Comparison of ENCODE assay signal across 38 cellular contexts in the genomic region with DNA sequence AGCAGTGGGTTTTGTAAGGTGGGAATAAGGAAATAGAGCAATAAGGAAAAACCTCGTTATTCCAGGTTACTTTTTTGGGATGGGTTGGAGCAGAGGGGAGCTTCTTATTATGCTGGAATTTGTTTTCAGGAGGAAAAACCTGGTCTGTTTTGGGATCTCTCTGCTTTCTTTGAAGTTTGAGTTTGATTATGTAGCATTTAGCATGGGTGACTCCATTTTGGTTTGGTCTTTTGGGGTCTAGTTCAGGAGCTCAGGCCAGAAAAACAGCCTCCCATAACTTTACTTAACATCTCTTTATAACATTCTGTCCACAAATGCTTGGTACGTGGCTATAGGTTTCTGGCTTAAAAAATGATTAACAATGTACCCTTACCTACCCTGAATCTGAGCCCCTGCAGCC. TPM values are rescaled to one million over a fixed set of nuclear protein-coding genes. Genes with fewer than 3 reads are reported as not detected.
A peak's percentile ranks its signal among the peaks of the same experiment; 100 is the strongest.
DNase-seq lines count a peak whose midpoint lies in the region; ATAC-seq, FAIRE-seq and TF ChIP-seq lines count a peak whose summit lies in the region.
"Had no signal": no experiment of that assay in that cellular context is flagged by ENCODE, and none has a peak within 500 bp of the region (broad histone marks: within the 10 kb centered on the region; RNA-seq: fewer than 3 reads in every experiment).

No MANE protein-coding gene starts in this region.

- no peak overlapping the region for H2AFZ ChIP-seq in K562 (ENCODE audit: low read depth, low read length)

- H3K4me3 ChIP-seq in K562 (no peak overlapping the region), neutrophil (ENCODE audit: low read depth in 1 of 2, low read length in 1 of 2) (no peak overlapping the region)
- H3K4me3 ChIP-seq: A549; BLaER1; BLaER1 treated with 17β-estradiol and CSF1 and Interleukin-3, amounts not matched to agents 10 nM and 100 nM had no signal

- in situ Hi-C loops in K562 (cut with MboI) (no loop called here), ACHN (cut with HindIII; ENCODE audit: low pct_ligation_motif_present, low pct_unique_long_range_greater_than_20kb, low sequenced_read_pairs) (no loop called here)

- H3K4me1 Mint-ChIP-seq in T-helper 17 cell = peaks cover 13% of the 10 kb centered on the region
- H3K4me1 Mint-ChIP-seq in stimulated activated memory B cell treated with anti-CD40 and anti-IgM and Interleukin-4, amounts not matched to agents 10 μg/mL and 1 μg/mL and 100 μg/mL, for 72 hours = peaks cover 6% of the 10 kb centered on the region
- H3K4me1 Mint-ChIP-seq in mesothelial cell of epicardium = peaks cover 18% of the 10 kb centered on the region
- H3K4me1 Mint-ChIP-seq in activated T-helper 17 cell treated with anti-CD3 and anti-CD28 coated beads, Interleukin-2, amount 50 U/mL, for 72 hours = peaks cover 10% of the 10 kb centered on the region
- H3K4me1 Mint-ChIP-seq: B cell had no signal

- no peak for TF ChIP-seq RAD21 in K562 (CRISPR knock-in tag; conservative IDR thresholded peaks at IDR 0.05 in 1 of 2, IDR thresholded peaks at IDR 0.05 in 1 of 2)

- no peak for FAIRE-seq in K562 (lab: Jason Lieb, UNC)
- FAIRE-seq: A204.1, A549, D721Med had no signal

- no peak for DNase-seq in T-helper 17 cell
- no peak for DNase-seq in K562 (ENCODE audit: extremely low read depth in 1 of 4, low spot score in 3 of 4)
- no peak for DNase-seq in mesothelial cell of epicardium (ENCODE audit: low spot score in 2 of 2, unreplicated experiment in 2 of 2)
- no peak for DNase-seq in ACHN
- no peak for DNase-seq in hippocampal formation (lab: John Stamatoyannopoulos, UW)
- DNase-seq: 8988T; AML-193; BE2C; C1 segment of cervical spinal cord; Caco-2; Calu3; CD4-positive, alpha-beta memory T cell; CD4-positive, alpha-beta T cell; CD4-positive, CD25-positive, alpha-beta regulatory T cell; CD8-positive, alpha-beta T cell; DMS53; DMS79; DMS79 treated with DMSO at 0.1 percent for 48 hours; DND-41; EL had no signal

- no peaks in the 10 kb centered on the region for H3K9me3 Mint-ChIP-seq in stimulated activated memory B cell treated with anti-CD40 and anti-IgM and Interleukin-4, amounts not matched to agents 10 μg/mL and 1 μg/mL and 100 μg/mL, for 72 hours
- H3K9me3 Mint-ChIP-seq in mesothelial cell of epicardium = no peaks in the 10 kb centered on the region
- no peaks in the 10 kb centered on the region for H3K9me3 Mint-ChIP-seq in activated T-helper 17 cell treated with anti-CD3 and anti-CD28 coated beads, Interleukin-2, amount 50 U/mL, for 72 hours
- H3K9me3 Mint-ChIP-seq: CD14-positive monocyte; CD4-positive, alpha-beta memory T cell; CD4-positive, alpha-beta T cell; CD8-positive, alpha-beta memory T cell; CD8-positive, alpha-beta T cell had no signal

- ATAC-seq in T-helper 17 cell (no peak), K562 (no peak)
- ATAC-seq in stimulated activated memory B cell treated with anti-CD40 and anti-IgM and Interleukin-4, amounts not matched to agents 10 μg/mL and 1 μg/mL and 100 μg/mL, for 72 hours = no peak
- ATAC-seq in activated T-helper 17 cell treated with anti-CD3 and anti-CD28 coated beads, Interleukin-2, amount 50 U/mL, for 72 hours (replicated peaks) = no peak
- ATAC-seq: A549; CD8-positive, alpha-beta T cell had no signal

- TF ChIP-seq EP300 in K562 (IDR thresholded peaks at IDR 0.05; ENCODE audit: low read length) = no peak

- H3K79me2 ChIP-seq in K562 (ENCODE audit: control insufficient read depth, insufficient read depth, low read length) = no peaks in the 10 kb centered on the region

- H3K36me3 Mint-ChIP-seq in T-helper 17 cell (ENCODE audit: low read depth) (no peaks in the 10 kb centered on the region), mesothelial cell of epicardium (no peaks in the 10 kb centered on the region)
- H3K36me3 Mint-ChIP-seq in stimulated activated memory B cell treated with anti-CD40 and anti-IgM and Interleukin-4, amounts not matched to agents 10 μg/mL and 1 μg/mL and 100 μg/mL, for 72 hours = no peaks in the 10 kb centered on the region
- H3K36me3 Mint-ChIP-seq in activated T-helper 17 cell treated with anti-CD3 and anti-CD28 coated beads, Interleukin-2, amount 50 U/mL, for 72 hours (ENCODE audit: low read depth) = no peaks in the 10 kb centered on the region
- H3K36me3 Mint-ChIP-seq: CD14-positive monocyte; CD4-positive, alpha-beta memory T cell; CD4-positive, CD25-positive, alpha-beta regulatory T cell; CD8-positive, alpha-beta T cell had no signal

- H3K4me1 ChIP-seq in K562 (replicated peaks in 1 of 2; ENCODE audit: control insufficient read depth in 2 of 2, insufficient read depth in 2 of 2, low read length in 2 of 2) (peaks cover 6 to 11% of the 10 kb centered on the region in 2 experiments), neutrophil (ENCODE audit: control insufficient read depth in 1 of 2, insufficient read depth in 1 of 2, low read depth in 1 of 2, low read length in 1 of 2) (peaks cover 36 to 39% of the 10 kb centered on the region in 2 experiments)
- H3K4me1 ChIP-seq: A549, BE2C, BLaER1 had no signal

- H3K4me3 Mint-ChIP-seq in T-helper 17 cell (no peak overlapping the region), mesothelial cell of epicardium (no peak overlapping the region)
- no peak overlapping the region for H3K4me3 Mint-ChIP-seq in stimulated activated memory B cell treated with anti-CD40 and anti-IgM and Interleukin-4, amounts not matched to agents 10 μg/mL and 1 μg/mL and 100 μg/mL, for 72 hours
- no peak overlapping the region for H3K4me3 Mint-ChIP-seq in activated T-helper 17 cell treated with anti-CD3 and anti-CD28 coated beads, Interleukin-2, amount 50 U/mL, for 72 hours
- H3K4me3 Mint-ChIP-seq: B cell; CD14-positive monocyte; CD4-positive, alpha-beta memory T cell; CD4-positive, alpha-beta T cell; CD8-positive, alpha-beta memory T cell; CD8-positive, alpha-beta T cell had no signal

- no peak overlapping the region for H3K4me2 ChIP-seq in K562 (ENCODE audit: insufficient read depth, low read length)
- H3K4me2 ChIP-seq: A549; BLaER1; BLaER1 treated with 17β-estradiol and CSF1 and Interleukin-3, amounts not matched to agents 10 nM and 100 nM had no signal

- CTCF ChIA-PET in K562 (lab: Yijun Ruan, JAX; ENCODE audit: low intra/inter-chr PET ratio) = no interaction called here

- H3K27ac ChIP-seq in K562 (ENCODE audit: extremely low read depth, low read depth, low read length) (no peak overlapping the region), neutrophil (peak overlapping the region; percentile 26)
- H3K27ac ChIP-seq: 22Rv1; A549; BLaER1; BLaER1 treated with 17β-estradiol and CSF1 and Interleukin-3, amounts not matched to agents 10 nM and 100 nM; C4-2B had no signal

- no peaks in the 10 kb centered on the region for H3K9me1 ChIP-seq in K562 (ENCODE audit: control insufficient read depth, insufficient read depth, low read length)

- H3K27me3 ChIP-seq in K562 (ENCODE audit: control insufficient read depth in 2 of 2, insufficient read depth in 2 of 2, low read length in 2 of 2) (no peaks in the 10 kb centered on the region), neutrophil (no peaks in the 10 kb centered on the region)
- H3K27me3 ChIP-seq: BE2C; BLaER1; BLaER1 treated with 17β-estradiol and CSF1 and Interleukin-3, amounts not matched to agents 10 nM and 100 nM had no signal

- POLR2A ChIA-PET in K562 (lab: Yijun Ruan, JAX) = interaction anchor here (1.3 to 2.1 kb wide), 2 partner anchors 10 to 34 kb away, joined by 3 to 9 read pairs; no protein-coding TSS in a partner anchor

- BruUV-seq in K562 (replicated peaks; lab: Mats Ljungman, UMichigan) = no TSS peak

- H3K9me3 ChIP-seq in T-helper 17 cell (ENCODE audit: control insufficient read depth, low read length, poor library complexity, severe bottlenecking) = no peaks in the 10 kb centered on the region
- H3K9me3 ChIP-seq in K562 (replicated peaks; ENCODE audit: control insufficient read depth, insufficient read depth, low read depth, low read length) = no peaks in the 10 kb centered on the region
- H3K9me3 ChIP-seq in neutrophil = no peaks in the 10 kb centered on the region
- H3K9me3 ChIP-seq: A549; BE2C; BLaER1; BLaER1 treated with 17β-estradiol and CSF1 and Interleukin-3, amounts not matched to agents 10 nM and 100 nM; Caco-2 had no signal

- intact Hi-C loops in K562 (cut with micrococcal nuclease) = no loop called here

- H3K27me3 Mint-ChIP-seq in T-helper 17 cell (no peaks in the 10 kb centered on the region), mesothelial cell of epicardium (ENCODE audit: low read depth) (no peaks in the 10 kb centered on the region)
- no peaks in the 10 kb centered on the region for H3K27me3 Mint-ChIP-seq in stimulated activated memory B cell treated with anti-CD40 and anti-IgM and Interleukin-4, amounts not matched to agents 10 μg/mL and 1 μg/mL and 100 μg/mL, for 72 hours
- H3K27me3 Mint-ChIP-seq in activated T-helper 17 cell treated with anti-CD3 and anti-CD28 coated beads, Interleukin-2, amount 50 U/mL, for 72 hours = no peaks in the 10 kb centered on the region
- H3K27me3 Mint-ChIP-seq: B cell; CD4-positive, alpha-beta memory T cell; CD4-positive, alpha-beta T cell; CD4-positive, CD25-positive, alpha-beta regulatory T cell; CD8-positive, alpha-beta memory T cell had no signal

- TF ChIP-seq POLR2A in K562 (conservative IDR thresholded peaks at IDR 0.05) = no peak

- H3K36me3 ChIP-seq in K562 (ENCODE audit: control insufficient read depth, insufficient read depth, low read length) (no peaks in the 10 kb centered on the region), neutrophil (no peaks in the 10 kb centered on the region)
- H3K36me3 ChIP-seq: BE2C; BLaER1; BLaER1 treated with 17β-estradiol and CSF1 and Interleukin-3, amounts not matched to agents 10 nM and 100 nM had no signal

- WGBS in K562 (ENCODE audit: insufficient coverage, low coverage, missing lambda C conversion rate) = 25% methylated on average over 2 of the region's 2 CpGs

- H3K9ac ChIP-seq in K562 (ENCODE audit: insufficient read depth in 1 of 2, low read depth in 2 of 2, low read length in 2 of 2) = no peak overlapping the region
- H3K9ac ChIP-seq: BLaER1; BLaER1 treated with 17β-estradiol and CSF1 and Interleukin-3, amounts not matched to agents 10 nM and 100 nM had no signal

- H3K27ac Mint-ChIP-seq in T-helper 17 cell = peak overlapping the region; percentile 47
- peak overlapping the region; percentile 31 for H3K27ac Mint-ChIP-seq in stimulated activated memory B cell treated with anti-CD40 and anti-IgM and Interleukin-4, amounts not matched to agents 10 μg/mL and 1 μg/mL and 100 μg/mL, for 72 hours
- no peak overlapping the region for H3K27ac Mint-ChIP-seq in mesothelial cell of epicardium
- no peak overlapping the region for H3K27ac Mint-ChIP-seq in activated T-helper 17 cell treated with anti-CD3 and anti-CD28 coated beads, Interleukin-2, amount 50 U/mL, for 72 hours
- H3K27ac Mint-ChIP-seq: B cell; CD4-positive, alpha-beta T cell; CD8-positive, alpha-beta T cell had no signal

- TF ChIP-seq CTCF in K562 (IDR thresholded peaks at IDR 0.05 in 2 of 3, conservative IDR thresholded peaks at IDR 0.05 in 1 of 3; ENCODE audit: insufficient read depth in 2 of 3, low read depth in 1 of 3, low read length in 3 of 3) (no peak), neutrophil (IDR thresholded peaks at IDR 0.05) (no peak), mesothelial cell of epicardium (IDR thresholded peaks at IDR 0.05; ENCODE audit: unreplicated experiment) (no peak)

- H4K20me1 ChIP-seq in K562 (replicated peaks; ENCODE audit: control insufficient read depth, insufficient read depth, low read length) = no peaks in the 10 kb centered on the region
- H4K20me1 ChIP-seq: BLaER1; BLaER1 treated with 17β-estradiol and CSF1 and Interleukin-3, amounts not matched to agents 10 nM and 100 nM had no signal

RNA-seq across cellular contexts. Expression of gene ZG16, which starts 8.5 kb away (rescaled TPM):
- total RNA-seq in T-helper 17 cell = not detected
- total RNA-seq in K562 (2011; cell fraction: chromatin; rRNA removed; ENCODE audit: low replicate concordance) = not detected in 2 replicates
- total RNA-seq in K562 (2011; cell fraction: nucleolus; rRNA removed) = not detected in 2 replicates
- total RNA-seq in K562 (2011; cell fraction: nucleoplasm; rRNA removed) = not detected in 2 replicates
- not detected in 2 replicates for total RNA-seq in K562 (2014; rRNA removed)
- total RNA-seq in K562 (2014; rRNA removed; fragmentation: Illumina TruSeq; extraction: Trizol) = not detected in 2 replicates
- total RNA-seq in K562 (2015; rRNA removed; fragmentation: Illumina TruSeq; extraction: Trizol) = not detected in 2 replicates
- total RNA-seq in K562 (2021) = 0.04 TPM in 1 of 2 replicates, not detected in the other
- not detected in 2 replicates for polyA plus RNA-seq in K562 (2011; rRNA removed)
- not detected in 2 replicates for polyA plus RNA-seq in K562 (2011; cell fraction: cytosol; rRNA removed)
- polyA plus RNA-seq in K562 (2011; cell fraction: nucleus; rRNA removed) = not detected in 2 replicates
- polyA plus RNA-seq in K562 (2012) = not detected in 2 replicates
- polyA plus RNA-seq in K562 (2014; fragmentation: Illumina TruSeq; extraction: Trizol) = not detected in 2 replicates
- not detected for polyA plus RNA-seq in K562 (2014; fragmentation: Nextera tagmentation; extraction: Ambion mirVana)
- polyA plus RNA-seq in K562 (2014; rRNA removed) = not detected in 2 replicates
- not detected in 2 replicates for polyA minus RNA-seq in K562 (2011; rRNA and poly(A)+ RNA removed)
- not detected in 2 replicates for polyA minus RNA-seq in K562 (2011; cell fraction: cytosol; rRNA and poly(A)+ RNA removed)
- not detected in 2 replicates for polyA minus RNA-seq in K562 (2011; cell fraction: nucleus; rRNA and poly(A)+ RNA removed)
- total RNA-seq in mesothelial cell of epicardium = 0.11 to 0.20 TPM (median 0.20 TPM) in 3 replicates
- not detected for total RNA-seq in activated T-helper 17 cell treated with anti-CD3 and anti-CD28 coated beads, Interleukin-2, amount 50 U/mL, for 72 hours
- total RNA-seq: A172; A673; B cell; Calu3; CD4-positive, alpha-beta memory T cell; CD4-positive, alpha-beta T cell; CD4-positive, CD25-positive, alpha-beta regulatory T cell; CD8-positive, alpha-beta memory T cell; CD8-positive, alpha-beta T cell; Daoy had no signal
- polyA plus RNA-seq: A549; AG04450; BJ; CD14-positive monocyte; CD4-positive, alpha-beta memory T cell; CD4-positive, CD25-positive, alpha-beta regulatory T cell; CD8-positive, alpha-beta memory T cell had no signal

RNA-seq across cellular contexts. Expression of gene KIF22, which starts 21.0 kb away (rescaled TPM):
- 10 to 100 TPM; 74.3 to 89.0 TPM for total RNA-seq in T-helper 17 cell
- 212 and 457 TPM in 2 replicates for total RNA-seq in K562 (2011; cell fraction: chromatin; rRNA removed; ENCODE audit: low replicate concordance)
- 330 and 338 TPM in 2 replicates for total RNA-seq in K562 (2011; cell fraction: nucleolus; rRNA removed)
- 225 and 251 TPM in 2 replicates for total RNA-seq in K562 (2011; cell fraction: nucleoplasm; rRNA removed)
- 131 and 146 TPM in 2 replicates for total RNA-seq in K562 (2014; rRNA removed)
- 84.2 and 106 TPM in 2 replicates for total RNA-seq in K562 (2014; rRNA removed; fragmentation: Illumina TruSeq; extraction: Trizol)
- 115 and 117 TPM in 2 replicates for total RNA-seq in K562 (2015; rRNA removed; fragmentation: Illumina TruSeq; extraction: Trizol)
- total RNA-seq in K562 (2021) = 146 and 156 TPM in 2 replicates
- 232 and 251 TPM in 2 replicates for polyA plus RNA-seq in K562 (2011; rRNA removed)
- polyA plus RNA-seq in K562 (2011; cell fraction: cytosol; rRNA removed) = 202 and 227 TPM in 2 replicates
- 549 and 656 TPM in 2 replicates for polyA plus RNA-seq in K562 (2011; cell fraction: nucleus; rRNA removed)
- polyA plus RNA-seq in K562 (2012) = 111 and 163 TPM in 2 replicates
- polyA plus RNA-seq in K562 (2014; fragmentation: Illumina TruSeq; extraction: Trizol) = 144 and 171 TPM in 2 replicates
- 10 to 100 TPM in 1 of 2 experiments, 1 to 10 TPM in 1; 8.7 to 18.2 TPM for polyA plus RNA-seq in K562 (2014; fragmentation: Nextera tagmentation; extraction: Ambion mirVana)
- 180 and 185 TPM in 2 replicates for polyA plus RNA-seq in K562 (2014; rRNA removed)
- 154 and 186 TPM in 2 replicates for polyA minus RNA-seq in K562 (2011; rRNA and poly(A)+ RNA removed)
- polyA minus RNA-seq in K562 (2011; cell fraction: cytosol; rRNA and poly(A)+ RNA removed) = 92.9 and 122 TPM in 2 replicates
- 267 and 269 TPM in 2 replicates for polyA minus RNA-seq in K562 (2011; cell fraction: nucleus; rRNA and poly(A)+ RNA removed)
- total RNA-seq in mesothelial cell of epicardium = 72.6 to 78.3 TPM (median 76.9 TPM) in 3 replicates
- 100 to 1,000 TPM; 122 to 139 TPM for total RNA-seq in activated T-helper 17 cell treated with anti-CD3 and anti-CD28 coated beads, Interleukin-2, amount 50 U/mL, for 72 hours

RNA-seq across cellular contexts. Expression of gene C16orf54, which starts 23.7 kb away (rescaled TPM):
- 100 to 1,000 TPM; 172 to 259 TPM for total RNA-seq in T-helper 17 cell
- total RNA-seq in K562 (2011; cell fraction: chromatin; rRNA removed; ENCODE audit: low replicate concordance) = not detected in 2 replicates
- not detected in 2 replicates for total RNA-seq in K562 (2011; cell fraction: nucleolus; rRNA removed)
- not detected in 2 replicates for total RNA-seq in K562 (2011; cell fraction: nucleoplasm; rRNA removed)
- total RNA-seq in K562 (2014; rRNA removed) = not detected in 2 replicates
- not detected in 2 replicates for total RNA-seq in K562 (2014; rRNA removed; fragmentation: Illumina TruSeq; extraction: Trizol)
- total RNA-seq in K562 (2015; rRNA removed; fragmentation: Illumina TruSeq; extraction: Trizol) = not detected in 2 replicates
- 0.09 TPM in 1 of 2 replicates, not detected in the other for total RNA-seq in K562 (2021)
- polyA plus RNA-seq in K562 (2011; rRNA removed) = not detected in 2 replicates
- polyA plus RNA-seq in K562 (2011; cell fraction: cytosol; rRNA removed) = not detected in 2 replicates
- not detected in 2 replicates for polyA plus RNA-seq in K562 (2011; cell fraction: nucleus; rRNA removed)
- not detected in 2 replicates for polyA plus RNA-seq in K562 (2012)
- polyA plus RNA-seq in K562 (2014; fragmentation: Illumina TruSeq; extraction: Trizol) = not detected in 2 replicates
- polyA plus RNA-seq in K562 (2014; fragmentation: Nextera tagmentation; extraction: Ambion mirVana) = not detected
- not detected in 2 replicates for polyA plus RNA-seq in K562 (2014; rRNA removed)
- polyA minus RNA-seq in K562 (2011; rRNA and poly(A)+ RNA removed) = not detected in 2 replicates
- not detected in 2 replicates for polyA minus RNA-seq in K562 (2011; cell fraction: cytosol; rRNA and poly(A)+ RNA removed)
- polyA minus RNA-seq in K562 (2011; cell fraction: nucleus; rRNA and poly(A)+ RNA removed) = not detected in 2 replicates
- not detected in 3 replicates for total RNA-seq in mesothelial cell of epicardium
- total RNA-seq in activated T-helper 17 cell treated with anti-CD3 and anti-CD28 coated beads, Interleukin-2, amount 50 U/mL, for 72 hours = 10 to 100 TPM; 15.9 to 23.5 TPM
- total RNA-seq: A673, Caco-2, Calu3 had no signal
- polyA plus RNA-seq: A549, AG04450, BJ had no signal

RNA-seq across cellular contexts. Expression of gene MAZ, which starts 36.8 kb away (rescaled TPM):
- total RNA-seq in T-helper 17 cell (100 to 1,000 TPM; 242 to 254 TPM), K562 (2014; rRNA removed) (414 and 504 TPM in 2 replicates), K562 (2014; rRNA removed; fragmentation: Illumina TruSeq; extraction: Trizol) (196 and 250 TPM in 2 replicates), K562 (2015; rRNA removed; fragmentation: Illumina TruSeq; extraction: Trizol) (378 and 386 TPM in 2 replicates), K562 (2021) (518 and 532 TPM in 2 replicates), mesothelial cell of epicardium (345 to 360 TPM (median 349 TPM) in 3 replicates)
- 95.3 and 227 TPM in 2 replicates for total RNA-seq in K562 (2011; cell fraction: chromatin; rRNA removed; ENCODE audit: low replicate concordance)
- 242 and 255 TPM in 2 replicates for total RNA-seq in K562 (2011; cell fraction: nucleolus; rRNA removed)
- 165 and 167 TPM in 2 replicates for total RNA-seq in K562 (2011; cell fraction: nucleoplasm; rRNA removed)
- polyA plus RNA-seq in K562 (2011; rRNA removed) (216 and 275 TPM in 2 replicates), K562 (2014; fragmentation: Illumina TruSeq; extraction: Trizol) (420 and 592 TPM in 2 replicates), K562 (2014; fragmentation: Nextera tagmentation; extraction: Ambion mirVana) (10 to 100 TPM; 45.4 to 59.3 TPM), K562 (2014; rRNA removed) (225 and 259 TPM in 2 replicates)
- 302 and 460 TPM in 2 replicates for polyA plus RNA-seq in K562 (2011; cell fraction: cytosol; rRNA removed)
- polyA plus RNA-seq in K562 (2011; cell fraction: nucleus; rRNA removed) = 274 and 319 TPM in 2 replicates
- polyA plus RNA-seq in K562 (2012) = 576 and 597 TPM in 2 replicates
- polyA minus RNA-seq in K562 (2011; rRNA and poly(A)+ RNA removed) = 238 and 356 TPM in 2 replicates
- polyA minus RNA-seq in K562 (2011; cell fraction: cytosol; rRNA and poly(A)+ RNA removed) = 360 and 377 TPM in 2 replicates
- polyA minus RNA-seq in K562 (2011; cell fraction: nucleus; rRNA and poly(A)+ RNA removed) = 72.8 and 95.2 TPM in 2 replicates
- 100 to 1,000 TPM; 239 to 288 TPM for total RNA-seq in activated T-helper 17 cell treated with anti-CD3 and anti-CD28 coated beads, Interleukin-2, amount 50 U/mL, for 72 hours

RNA-seq across cellular contexts. Expression of gene PRRT2, which starts 42.5 kb away (rescaled TPM):
- 1 to 10 TPM; 2.0 to 3.4 TPM for total RNA-seq in T-helper 17 cell
- total RNA-seq in K562 (2011; cell fraction: chromatin; rRNA removed; ENCODE audit: low replicate concordance) = 2.5 and 4.2 TPM in 2 replicates
- 1.7 and 2.8 TPM in 2 replicates for total RNA-seq in K562 (2011; cell fraction: nucleolus; rRNA removed)
- total RNA-seq in K562 (2011; cell fraction: nucleoplasm; rRNA removed) = 2.1 and 6.5 TPM in 2 replicates
- 0.16 and 0.27 TPM in 2 replicates for total RNA-seq in K562 (2014; rRNA removed)
- 0.11 TPM in 1 of 2 replicates, not detected in the other for total RNA-seq in K562 (2014; rRNA removed; fragmentation: Illumina TruSeq; extraction: Trizol)
- total RNA-seq in K562 (2015; rRNA removed; fragmentation: Illumina TruSeq; extraction: Trizol) = 0.25 and 0.38 TPM in 2 replicates
- 0.69 and 1.2 TPM in 2 replicates for total RNA-seq in K562 (2021)
- 0.42 and 0.96 TPM in 2 replicates for polyA plus RNA-seq in K562 (2011; rRNA removed)
- polyA plus RNA-seq in K562 (2011; cell fraction: cytosol; rRNA removed) = 0.48 and 0.60 TPM in 2 replicates
- polyA plus RNA-seq in K562 (2011; cell fraction: nucleus; rRNA removed) = 9.4 and 12.9 TPM in 2 replicates
- polyA plus RNA-seq in K562 (2012) = 0.72 and 1.4 TPM in 2 replicates
- polyA plus RNA-seq in K562 (2014; fragmentation: Illumina TruSeq; extraction: Trizol) = 0.28 and 0.46 TPM in 2 replicates
- polyA plus RNA-seq in K562 (2014; fragmentation: Nextera tagmentation; extraction: Ambion mirVana) = not detected
- polyA plus RNA-seq in K562 (2014; rRNA removed) = 0.81 and 1.0 TPM in 2 replicates
- polyA minus RNA-seq in K562 (2011; rRNA and poly(A)+ RNA removed) = 0.25 and 0.30 TPM in 2 replicates
- not detected in 2 replicates for polyA minus RNA-seq in K562 (2011; cell fraction: cytosol; rRNA and poly(A)+ RNA removed)
- 1.3 and 1.6 TPM in 2 replicates for polyA minus RNA-seq in K562 (2011; cell fraction: nucleus; rRNA and poly(A)+ RNA removed)
- 24.6 to 25.5 TPM (median 24.7 TPM) in 3 replicates for total RNA-seq in mesothelial cell of epicardium
- 1 to 10 TPM; 1.2 to 9.1 TPM for total RNA-seq in activated T-helper 17 cell treated with anti-CD3 and anti-CD28 coated beads, Interleukin-2, amount 50 U/mL, for 72 hours
- polyA plus RNA-seq: CD14-positive monocyte had no signal

Comparison
In these comparisons a context has a peak if more than half of its experiments do, and no peak if none do; other contexts are left out.
1. H3K27ac Mint-ChIP-seq: peak in T-helper 17 cell (single experiment) and stimulated activated memory B cell treated with anti-CD40 and anti-IgM and Interleukin-4, amounts not matched to agents 10 μg/mL and 1 μg/mL and 100 μg/mL, for 72 hours (single experiment); none in mesothelial cell of epicardium (single experiment) and activated T-helper 17 cell treated with anti-CD3 and anti-CD28 coated beads, Interleukin-2, amount 50 U/mL, for 72 hours (single experiment).
2. RNA of gene C16orf54, which starts 23.7 kb away (total RNA-seq): 172 to 259 TPM in T-helper 17 cell and 15.9 to 23.5 TPM in activated T-helper 17 cell treated with anti-CD3 and anti-CD28 coated beads, Interleukin-2, amount 50 U/mL, for 72 hours; 0.09 TPM in K562 and not detected in mesothelial cell of epicardium; every median in the first group is over 10 times any median in the second.